In genomic region chr16:50198802-50199410, GRCh38 we compare ENCODE assay signal across 18 cellular contexts. TPM values are rescaled to one million over a fixed set of nuclear protein-coding genes. Genes with fewer than 3 reads are reported as not detected.
DNase-seq lines count a peak whose midpoint lies in the region; ATAC-seq and TF ChIP-seq lines count a peak whose summit lies in the region.
"Had no signal": no experiment of that assay in that cellular context is flagged by ENCODE, and none has a peak within 500 bp of the region (broad histone marks: within the 10 kb centered on the region; RNA-seq: fewer than 3 reads in every experiment).

No MANE protein-coding gene starts in this region.

- H3K79me2 ChIP-seq in HCT116 (ENCODE audit: insufficient read depth, low read length) (peaks cover 63% of the 10 kb centered on the region), hepatocyte (peaks cover 89% of the 10 kb centered on the region)

- H3K4me1 ChIP-seq in BLaER1 (peaks cover 79% of the 10 kb centered on the region), HCT116 (ENCODE audit: control insufficient read depth in 1 of 2, insufficient read depth in 2 of 2, low read length in 2 of 2) (peaks cover 28 to 46% of the 10 kb centered on the region in 2 experiments), hepatocyte (ENCODE audit: insufficient read depth) (peaks cover 19% of the 10 kb centered on the region)

- TF ChIP-seq RAD21 in HCT116 (IDR thresholded peaks at IDR 0.05; ENCODE audit: low read depth): no peak

- intact Hi-C loops in HCT116 (cut with micrococcal nuclease): no loop called here

- no peak overlapping the region for H3K27ac ChIP-seq in BLaER1
- no peak overlapping the region for H3K27ac ChIP-seq in HCT116 (ENCODE audit: low read depth, low read length)
- peak overlapping the region; percentile 13 for H3K27ac ChIP-seq in hepatocyte
- H3K27ac ChIP-seq: sigmoid colon had no signal

- TF ChIP-seq CTCF in HCT116 (IDR thresholded peaks at IDR 0.05 in 2 of 3, conservative IDR thresholded peaks at IDR 0.05 in 1 of 3; ENCODE audit: borderline replicate concordance in 1 of 3, insufficient read depth in 1 of 3, low read depth in 2 of 3, low read length in 2 of 3) (no peak), hepatocyte (IDR thresholded peaks at IDR 0.05; ENCODE audit: poor library complexity) (no peak)

- H3K27me3 ChIP-seq in BLaER1 (no peaks in the 10 kb centered on the region), HCT116 (ENCODE audit: insufficient read depth, low read length) (no peaks in the 10 kb centered on the region), hepatocyte (no peaks in the 10 kb centered on the region)
- H3K27me3 ChIP-seq: sigmoid colon, upper lobe of left lung had no signal

- H3K4me3 ChIP-seq in BLaER1 (no peak overlapping the region), HCT116 (replicated peaks in 1 of 2; ENCODE audit: low read depth in 1 of 2, low read length in 2 of 2) (no peak overlapping the region), hepatocyte (no peak overlapping the region)
- H3K4me3 ChIP-seq: sigmoid colon, upper lobe of left lung had no signal

- H3K9me3 ChIP-seq in BLaER1: peaks cover 10% of the 10 kb centered on the region; the same call in 1 of the 2 replicates
- no peaks in the 10 kb centered on the region for H3K9me3 ChIP-seq in HCT116 (ENCODE audit: control insufficient read depth in 1 of 2, insufficient read depth in 1 of 2, low read depth in 1 of 2, low read length in 2 of 2)
- no peaks in the 10 kb centered on the region for H3K9me3 ChIP-seq in hepatocyte (ENCODE audit: low read depth)
- H3K9me3 ChIP-seq: sigmoid colon, upper lobe of left lung had no signal

- H4K20me1 ChIP-seq in BLaER1: peaks cover 40% of the 10 kb centered on the region
- no peaks in the 10 kb centered on the region for H4K20me1 ChIP-seq in HCT116 (ENCODE audit: insufficient read depth)
- H4K20me1 ChIP-seq in hepatocyte (ENCODE audit: insufficient read depth, poor library complexity, severe bottlenecking): peaks cover 6% of the 10 kb centered on the region

- no peak for TF ChIP-seq POLR2A in HCT116 (IDR thresholded peaks at IDR 0.05; ENCODE audit: borderline replicate concordance, extremely low read depth, insufficient read depth, insufficient read length)

- RAD21 ChIA-PET in HCT116 (lab: Charles Lee; ENCODE audit: low non-redundant PET in 1 of 2, low total read pairs in 2 of 2, uncharacterized antibody in 2 of 2, unreplicated experiment in 2 of 2): no interaction called here

- no peak for DNase-seq in HCT116 (ENCODE audit: low read depth, low spot score)
- peak; percentile 45 for DNase-seq in NCI-H345 treated with DMSO at 0.1 percent for 48 hours (lab: John Stamatoyannopoulos, UW; ENCODE audit: unreplicated experiment)
- DNase-seq in hepatocyte (ENCODE audit: low spot score): no peak
- DNase-seq in NK-92 treated with Interleukin-12 subunit alpha and Interleukin-12 subunit beta, amount 100 ng/mL, for 24 hours (lab: John Stamatoyannopoulos, UW): no peak
- no peak for DNase-seq in DMS 273 treated with DMSO at 0.1 percent for 48 hours (lab: John Stamatoyannopoulos, UW)
- DNase-seq: activated CD4-positive, alpha-beta T cell treated with anti-CD3 and anti-CD28 coated beads, Interleukin-2, amount 10 ng/mL, durations not matched to agents 7 days and 5 days; activated naive CD4-positive, alpha-beta T cell; amygdala; GDM1; Kasumi-1; sigmoid colon; stimulated activated naive CD8-positive, alpha-beta T cell treated with anti-CD3 and anti-CD28 coated beads, Interleukin-15, amount 100 ng/mL, for 72 hours; T-cell; upper lobe of left lung had no signal

- 61% methylated on average over 4 of the region's 4 CpGs for WGBS in hepatocyte (ENCODE audit: low lambda C conversion rate, missing lambda C conversion rate)

- no TSS peak for BruUV-seq in HCT116 (replicated peaks; lab: Mats Ljungman, UMichigan)

- no peak; the same call in 1 of the 2 replicates for ATAC-seq in HCT116
- no peak for ATAC-seq in GM21515 (IDR thresholded peaks at IDR 0.05; ENCODE audit: unreplicated experiment)
- no peak for ATAC-seq in HG03378 (IDR thresholded peaks at IDR 0.05; ENCODE audit: unreplicated experiment)
- ATAC-seq: esophagus mucosa; stimulated activated naive CD8-positive, alpha-beta T cell treated with anti-CD3 and anti-CD28 coated beads, Interleukin-15, amount 100 ng/mL, for 72 hours; T-cell had no signal

- H3K9me2 ChIP-seq in HCT116 (ENCODE audit: insufficient read depth) (no peaks in the 10 kb centered on the region), hepatocyte (replicated peaks; ENCODE audit: insufficient read depth) (no peaks in the 10 kb centered on the region)

- H3K36me3 ChIP-seq in BLaER1 (no peaks in the 10 kb centered on the region), HCT116 (ENCODE audit: control insufficient read depth in 1 of 2, insufficient read depth in 2 of 2, low read length in 2 of 2) (no peaks in the 10 kb centered on the region), hepatocyte (replicated peaks; ENCODE audit: insufficient read depth, low read depth) (no peaks in the 10 kb centered on the region)
- H3K36me3 ChIP-seq: sigmoid colon, upper lobe of left lung had no signal

- CTCF ChIA-PET in HCT116 (lab: Charles Lee): interaction anchor here (5.0 kb wide), 1 partner anchor 12 kb away, joined by 24 read pairs; no protein-coding TSS in a partner anchor

- no peak overlapping the region for H3K9ac ChIP-seq in BLaER1
- no peak overlapping the region for H3K9ac ChIP-seq in HCT116 (ENCODE audit: low read length)

- H3K4me2 ChIP-seq in BLaER1 (peak overlapping the region; percentile 47), HCT116 (ENCODE audit: low read length) (no peak overlapping the region), hepatocyte (no peak overlapping the region)

- H2AFZ ChIP-seq in HCT116 (ENCODE audit: low read depth, low read length, poor library complexity, severe bottlenecking): no peak overlapping the region
- H2AFZ ChIP-seq in hepatocyte: no peak overlapping the region

- POLR2A ChIA-PET in HCT116 (lab: Charles Lee): no interaction called here

TF ChIP-seq in HCT116, 20 proteins besides CTCF, POLR2A, EP300 and RAD21:
- TF ChIP-seq EZH2 (IDR thresholded peaks at IDR 0.05) (no peak), ZNF274 (IDR thresholded peaks at IDR 0.05; ENCODE audit: low read depth, low read length) (no peak), TCF7L2 (IDR thresholded peaks at IDR 0.05; ENCODE audit: borderline replicate concordance, extremely low read depth, insufficient read depth, insufficient read length) (peak; percentile 31), JUND (IDR thresholded peaks at IDR 0.05) (no peak), ZFX (IDR thresholded peaks at IDR 0.05) (no peak)

RNA-seq across cellular contexts. Expression of gene TENT4B, which starts 45.8 kb away (rescaled TPM):
- total RNA-seq in HCT116 (2021; ENCODE audit: unreplicated experiment): 16.9 TPM
- polyA plus RNA-seq in HCT116 (2012): 5.7 and 6.7 TPM in 2 replicates
- total RNA-seq in hepatocyte: 14.8 and 16.3 TPM in 2 replicates
- polyA plus RNA-seq in hepatocyte: 6.7 and 7.7 TPM in 2 replicates
